ENCODE assay signal across 8 cellular contexts in the genomic region with DNA sequence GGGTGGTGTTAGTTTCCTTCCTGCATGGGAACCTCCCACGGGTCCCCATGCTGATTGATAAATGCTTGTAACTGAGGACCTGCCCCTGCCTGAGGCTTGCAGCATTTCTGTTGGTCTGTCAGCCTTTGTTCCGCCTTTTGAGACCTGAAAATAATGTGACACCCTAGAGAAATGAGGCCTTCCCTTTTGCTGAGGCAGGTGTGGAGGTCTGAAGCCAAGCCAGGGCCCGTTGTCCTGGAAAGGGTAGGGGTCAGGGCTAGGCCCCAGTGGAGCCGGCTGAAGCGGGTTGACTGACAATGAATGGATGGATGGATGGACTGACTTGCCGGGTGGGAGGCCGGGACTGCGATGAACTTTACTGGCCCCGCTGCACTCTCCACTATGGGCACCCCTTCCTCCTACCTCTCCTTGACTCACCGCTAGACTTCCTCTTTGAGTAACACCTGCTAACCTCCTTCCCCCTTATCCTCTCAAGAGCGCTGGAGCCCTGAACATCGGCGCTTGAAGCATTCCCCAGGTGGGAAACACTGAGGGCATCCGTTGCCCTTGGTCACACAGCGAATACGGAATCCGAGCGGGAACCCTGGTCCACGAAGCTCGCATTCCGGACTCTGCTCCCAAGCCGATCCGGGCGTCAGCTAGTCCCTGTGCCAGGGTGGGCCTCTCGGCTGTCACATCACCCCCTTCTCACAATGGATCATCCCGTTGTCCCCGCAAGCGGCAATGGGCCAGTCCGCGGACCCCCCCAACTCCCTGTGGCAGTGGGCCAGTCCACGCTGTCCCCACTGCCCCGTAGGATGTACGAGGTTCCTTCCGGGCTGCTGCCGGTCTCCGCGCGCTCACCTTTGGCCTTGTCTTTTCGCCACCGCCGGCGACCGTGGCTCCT. TPM values are rescaled to one million over a fixed set of nuclear protein-coding genes. Genes with fewer than 3 reads are reported as not detected.
DNase-seq lines count a peak whose midpoint lies in the region; ATAC-seq, FAIRE-seq and TF ChIP-seq lines count a peak whose summit lies in the region.

No MANE protein-coding gene starts in this region.

- peak; percentile 47 for ATAC-seq in HG03354 (IDR thresholded peaks at IDR 0.05; ENCODE audit: poor library complexity, severe bottlenecking, unreplicated experiment)
- ATAC-seq in body of pancreas: peak; percentile 26

- 25 to 68% methylated on average over 4 to 43 of the region's 43 CpGs for WGBS in body of pancreas, 2 donors

- H3K27me3 ChIP-seq in AG04450 (ENCODE audit: control insufficient read depth, insufficient read depth, low read length): peaks cover 4% of the 10 kb centered on the region
- no peaks in the 10 kb centered on the region for H3K27me3 ChIP-seq in body of pancreas

- H3K36me3 ChIP-seq in body of pancreas (replicated peaks in 1 of 2; ENCODE audit: insufficient read depth in 1 of 2, low read depth in 2 of 2): no peaks in the 10 kb centered on the region

- intact Hi-C loops in body of pancreas (cut with DNase I): no loop called here

- FAIRE-seq in GM19239 (lab: Jason Lieb, UNC): peak; percentile 77

- peaks cover 37% of the 10 kb centered on the region for H3K4me1 ChIP-seq in body of pancreas

- DNase-seq in AG04450 (ENCODE audit: low read depth, low spot score): no peak
- DNase-seq in GM19239 (ENCODE audit: insufficient read length, low spot score): no peak
- DNase-seq in T-helper 1 cell: peak; percentile 20 to 55 (median 51)
- peak in 1 of 4 donors; percentile 23 for DNase-seq in body of pancreas
- peak; percentile 52 for DNase-seq in iPS-NIHi11 (ENCODE audit: low spot score)
- peak; percentile 28 to 34 for DNase-seq in stimulated activated CD4-positive, alpha-beta T cell treated with anti-CD3 and anti-CD28 coated beads, Interleukin-15, amount 100 ng/mL, for 48 hours (ENCODE audit: low read depth in 2 of 2)
- DNase-seq in H4 (ENCODE audit: low spot score): no peak

- H3K4me3 ChIP-seq in AG04450 (ENCODE audit: low read depth, low read length) (peak overlapping the region; percentile 74), body of pancreas (peak overlapping the region in 1 of 2 donors; percentile 3)

- TF ChIP-seq CTCF in AG04450 (IDR thresholded peaks at IDR 0.05; ENCODE audit: low read depth, low read length) (no peak), body of pancreas (IDR thresholded peaks at IDR 0.05) (no peak)

- CTCF ChIA-PET in AG04450 (lab: Charles Lee): interaction anchor here (0.9 to 2.7 kb wide), 6 partner anchors 16 to 314 kb away, joined by 3 to 23 read pairs (median 6); no protein-coding TSS in a partner anchor

- H3K9me3 ChIP-seq in AG04450 (ENCODE audit: control insufficient read depth, insufficient read depth, low read length) (peaks cover 10% of the 10 kb centered on the region), body of pancreas (no peaks in the 10 kb centered on the region)

- POLR2A ChIA-PET in AG04450 (lab: Yijun Ruan, JAX): interaction anchor here (0.7 to 0.9 kb wide), 3 partner anchors 16 to 26 kb away, joined by 3 to 4 read pairs (median 3); no protein-coding TSS in a partner anchor

- no peak overlapping the region for H3K27ac ChIP-seq in AG04450 (ENCODE audit: low read depth, low read length)
- H3K27ac ChIP-seq in body of pancreas: peak overlapping the region; percentile 10 to 71 (median 67)

- no peak for TF ChIP-seq POLR2A in body of pancreas (IDR thresholded peaks at IDR 0.05)

RNA-seq across cellular contexts. Expression of gene LIPE, which starts 4.4 kb away (rescaled TPM):
- 1.5 and 2.0 TPM in 2 replicates for polyA plus RNA-seq in AG04450 (2011; rRNA removed)
- 1.4 and 3.7 TPM in 2 replicates for polyA minus RNA-seq in AG04450 (2011; rRNA and poly(A)+ RNA removed)
- total RNA-seq in body of pancreas: 100 to 1,000 TPM in 1 of 2 donors, 1 to 10 TPM in 1; 8.3 to 357 TPM
- 0.68 and 1.2 TPM in 2 replicates for total RNA-seq in H4 (2014; rRNA removed; shearing (Covaris generic))

RNA-seq across cellular contexts. Expression of gene CXCL17, which starts 19.9 kb away (rescaled TPM):
- polyA plus RNA-seq in AG04450 (2011; rRNA removed): not detected in 2 replicates
- not detected in 2 replicates for polyA minus RNA-seq in AG04450 (2011; rRNA and poly(A)+ RNA removed)
- 10 to 100 TPM in 1 of 2 donors, 1 to 10 TPM in 1; 6.3 to 19.2 TPM for total RNA-seq in body of pancreas
- not detected in 2 replicates for total RNA-seq in H4 (2014; rRNA removed; shearing (Covaris generic))

RNA-seq across cellular contexts. Expression of gene CNFN, which starts 32.7 kb away (rescaled TPM):
- 0.20 TPM in 1 of 2 replicates, not detected in the other for polyA plus RNA-seq in AG04450 (2011; rRNA removed)
- not detected in 2 replicates for polyA minus RNA-seq in AG04450 (2011; rRNA and poly(A)+ RNA removed)
- not detected for total RNA-seq in body of pancreas
- 1.0 TPM in 1 of 2 replicates, not detected in the other for total RNA-seq in H4 (2014; rRNA removed; shearing (Covaris generic))

Comparison
In these comparisons a context has a peak if more than half of its experiments do, and no peak if none do; other contexts are left out.
1. DNase-seq: peak in T-helper 1 cell (5 of 5), iPS-NIHi11 (single experiment) and stimulated activated CD4-positive, alpha-beta T cell treated with anti-CD3 and anti-CD28 coated beads, Interleukin-15, amount 100 ng/mL, for 48 hours (2 of 2); none in AG04450 (single experiment), GM19239 (single experiment) and H4 (single experiment).